1 cellular context compared by ENCODE assay signal in genomic region chr15:55740981-55741591, GRCh38.
TF ChIP-seq lines count a peak whose summit lies in the region.

No MANE protein-coding gene starts in this region.

TF ChIP-seq in HEK293, 187 proteins besides CTCF, POLR2A, EP300 and RAD21 (continued from another document and continues in another):
- TF ChIP-seq ZBTB49 (tag by site-specific recombination; IDR thresholded peaks at IDR 0.05; ENCODE audit: low read depth): no peak
- TF ChIP-seq ZNF600 (tag by site-specific recombination; IDR thresholded peaks at IDR 0.05): no peak
- TF ChIP-seq, protein P1, sequence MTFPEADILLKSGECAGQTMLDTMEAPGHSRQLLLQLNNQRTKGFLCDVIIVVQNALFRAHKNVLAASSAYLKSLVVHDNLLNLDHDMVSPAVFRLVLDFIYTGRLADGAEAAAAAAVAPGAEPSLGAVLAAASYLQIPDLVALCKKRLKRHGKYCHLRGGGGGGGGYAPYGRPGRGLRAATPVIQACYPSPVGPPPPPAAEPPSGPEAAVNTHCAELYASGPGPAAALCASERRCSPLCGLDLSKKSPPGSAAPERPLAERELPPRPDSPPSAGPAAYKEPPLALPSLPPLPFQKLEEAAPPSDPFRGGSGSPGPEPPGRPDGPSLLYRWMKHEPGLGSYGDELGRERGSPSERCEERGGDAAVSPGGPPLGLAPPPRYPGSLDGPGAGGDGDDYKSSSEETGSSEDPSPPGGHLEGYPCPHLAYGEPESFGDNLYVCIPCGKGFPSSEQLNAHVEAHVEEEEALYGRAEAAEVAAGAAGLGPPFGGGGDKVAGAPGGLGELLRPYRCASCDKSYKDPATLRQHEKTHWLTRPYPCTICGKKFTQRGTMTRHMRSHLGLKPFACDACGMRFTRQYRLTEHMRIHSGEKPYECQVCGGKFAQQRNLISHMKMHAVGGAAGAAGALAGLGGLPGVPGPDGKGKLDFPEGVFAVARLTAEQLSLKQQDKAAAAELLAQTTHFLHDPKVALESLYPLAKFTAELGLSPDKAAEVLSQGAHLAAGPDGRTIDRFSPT (tag by site-specific recombination; IDR thresholded peaks at IDR 0.05): no peak
- no peak for TF ChIP-seq SETDB1 (IDR thresholded peaks at IDR 0.05; ENCODE audit: insufficient read length, low read length)
- TF ChIP-seq, protein P2, sequence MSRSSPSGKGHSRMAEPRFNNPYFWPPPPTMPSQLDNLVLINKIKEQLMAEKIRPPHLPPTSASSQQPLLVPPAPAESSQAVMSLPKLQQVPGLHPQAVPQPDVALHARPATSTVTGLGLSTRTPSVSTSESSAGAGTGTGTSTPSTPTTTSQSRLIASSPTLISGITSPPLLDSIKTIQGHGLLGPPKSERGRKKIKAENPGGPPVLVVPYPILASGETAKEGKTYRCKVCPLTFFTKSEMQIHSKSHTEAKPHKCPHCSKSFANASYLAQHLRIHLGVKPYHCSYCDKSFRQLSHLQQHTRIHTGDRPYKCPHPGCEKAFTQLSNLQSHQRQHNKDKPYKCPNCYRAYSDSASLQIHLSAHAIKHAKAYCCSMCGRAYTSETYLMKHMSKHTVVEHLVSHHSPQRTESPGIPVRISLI (tag by site-specific recombination; IDR thresholded peaks at IDR 0.05): no peak
- no peak; the same call in 1 of the 2 replicates for TF ChIP-seq ZNF596 (tag by site-specific recombination; IDR thresholded peaks at IDR 0.05)
- no peak for TF ChIP-seq HOXC10 (CRISPR knock-in tag; IDR thresholded peaks at IDR 0.05)
- 0 out of 2 replicates have a peak, but pooled peaks have one; percentile 34 for TF ChIP-seq BCL11B (tag by site-specific recombination; IDR thresholded peaks at IDR 0.05; ENCODE audit: low read depth)
- TF ChIP-seq, protein P3, sequence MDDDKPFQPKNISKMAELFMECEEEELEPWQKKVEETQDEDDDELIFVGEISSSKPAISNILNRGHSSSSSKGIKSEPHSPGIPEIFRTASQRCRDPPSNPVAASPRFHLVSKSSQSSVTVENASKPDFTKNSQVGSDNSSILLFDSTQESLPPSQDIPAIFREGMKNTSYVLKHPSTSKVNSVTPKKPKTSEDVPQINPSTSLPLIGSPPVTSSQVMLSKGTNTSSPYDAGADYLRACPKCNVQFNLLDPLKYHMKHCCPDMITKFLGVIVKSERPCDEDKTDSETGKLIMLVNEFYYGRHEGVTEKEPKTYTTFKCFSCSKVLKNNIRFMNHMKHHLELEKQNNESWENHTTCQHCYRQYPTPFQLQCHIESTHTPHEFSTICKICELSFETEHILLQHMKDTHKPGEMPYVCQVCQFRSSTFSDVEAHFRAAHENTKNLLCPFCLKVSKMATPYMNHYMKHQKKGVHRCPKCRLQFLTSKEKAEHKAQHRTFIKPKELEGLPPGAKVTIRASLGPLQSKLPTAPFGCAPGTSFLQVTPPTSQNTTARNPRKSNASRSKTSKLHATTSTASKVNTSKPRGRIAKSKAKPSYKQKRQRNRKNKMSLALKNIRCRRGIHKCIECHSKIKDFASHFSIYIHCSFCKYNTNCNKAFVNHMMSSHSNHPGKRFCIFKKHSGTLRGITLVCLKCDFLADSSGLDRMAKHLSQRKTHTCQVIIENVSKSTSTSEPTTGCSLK (tag by site-specific recombination; IDR thresholded peaks at IDR 0.05): no peak
- TF ChIP-seq ZNF449 (tag by site-specific recombination; IDR thresholded peaks at IDR 0.05): no peak
- no peak for TF ChIP-seq ZNF549 (tag by site-specific recombination; IDR thresholded peaks at IDR 0.05)
- peak; percentile 64; the same call in 1 of the 2 replicates for TF ChIP-seq ZNF561 (tag by site-specific recombination; IDR thresholded peaks at IDR 0.05; ENCODE audit: borderline replicate concordance)
- TF ChIP-seq ZNF664 (tag by site-specific recombination; IDR thresholded peaks at IDR 0.05): no peak
- TF ChIP-seq KLF16 (tag by site-specific recombination; IDR thresholded peaks at IDR 0.05): no peak
- TF ChIP-seq, protein P4, sequence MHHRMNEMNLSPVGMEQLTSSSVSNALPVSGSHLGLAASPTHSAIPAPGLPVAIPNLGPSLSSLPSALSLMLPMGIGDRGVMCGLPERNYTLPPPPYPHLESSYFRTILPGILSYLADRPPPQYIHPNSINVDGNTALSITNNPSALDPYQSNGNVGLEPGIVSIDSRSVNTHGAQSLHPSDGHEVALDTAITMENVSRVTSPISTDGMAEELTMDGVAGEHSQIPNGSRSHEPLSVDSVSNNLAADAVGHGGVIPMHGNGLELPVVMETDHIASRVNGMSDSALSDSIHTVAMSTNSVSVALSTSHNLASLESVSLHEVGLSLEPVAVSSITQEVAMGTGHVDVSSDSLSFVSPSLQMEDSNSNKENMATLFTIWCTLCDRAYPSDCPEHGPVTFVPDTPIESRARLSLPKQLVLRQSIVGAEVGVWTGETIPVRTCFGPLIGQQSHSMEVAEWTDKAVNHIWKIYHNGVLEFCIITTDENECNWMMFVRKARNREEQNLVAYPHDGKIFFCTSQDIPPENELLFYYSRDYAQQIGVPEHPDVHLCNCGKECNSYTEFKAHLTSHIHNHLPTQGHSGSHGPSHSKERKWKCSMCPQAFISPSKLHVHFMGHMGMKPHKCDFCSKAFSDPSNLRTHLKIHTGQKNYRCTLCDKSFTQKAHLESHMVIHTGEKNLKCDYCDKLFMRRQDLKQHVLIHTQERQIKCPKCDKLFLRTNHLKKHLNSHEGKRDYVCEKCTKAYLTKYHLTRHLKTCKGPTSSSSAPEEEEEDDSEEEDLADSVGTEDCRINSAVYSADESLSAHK (tag by site-specific recombination; IDR thresholded peaks at IDR 0.05): peak; percentile 92
- peak; percentile 25; the same call in 1 of the 2 replicates for TF ChIP-seq SCRT2 (tag by site-specific recombination; IDR thresholded peaks at IDR 0.05)
- TF ChIP-seq, protein P5, sequence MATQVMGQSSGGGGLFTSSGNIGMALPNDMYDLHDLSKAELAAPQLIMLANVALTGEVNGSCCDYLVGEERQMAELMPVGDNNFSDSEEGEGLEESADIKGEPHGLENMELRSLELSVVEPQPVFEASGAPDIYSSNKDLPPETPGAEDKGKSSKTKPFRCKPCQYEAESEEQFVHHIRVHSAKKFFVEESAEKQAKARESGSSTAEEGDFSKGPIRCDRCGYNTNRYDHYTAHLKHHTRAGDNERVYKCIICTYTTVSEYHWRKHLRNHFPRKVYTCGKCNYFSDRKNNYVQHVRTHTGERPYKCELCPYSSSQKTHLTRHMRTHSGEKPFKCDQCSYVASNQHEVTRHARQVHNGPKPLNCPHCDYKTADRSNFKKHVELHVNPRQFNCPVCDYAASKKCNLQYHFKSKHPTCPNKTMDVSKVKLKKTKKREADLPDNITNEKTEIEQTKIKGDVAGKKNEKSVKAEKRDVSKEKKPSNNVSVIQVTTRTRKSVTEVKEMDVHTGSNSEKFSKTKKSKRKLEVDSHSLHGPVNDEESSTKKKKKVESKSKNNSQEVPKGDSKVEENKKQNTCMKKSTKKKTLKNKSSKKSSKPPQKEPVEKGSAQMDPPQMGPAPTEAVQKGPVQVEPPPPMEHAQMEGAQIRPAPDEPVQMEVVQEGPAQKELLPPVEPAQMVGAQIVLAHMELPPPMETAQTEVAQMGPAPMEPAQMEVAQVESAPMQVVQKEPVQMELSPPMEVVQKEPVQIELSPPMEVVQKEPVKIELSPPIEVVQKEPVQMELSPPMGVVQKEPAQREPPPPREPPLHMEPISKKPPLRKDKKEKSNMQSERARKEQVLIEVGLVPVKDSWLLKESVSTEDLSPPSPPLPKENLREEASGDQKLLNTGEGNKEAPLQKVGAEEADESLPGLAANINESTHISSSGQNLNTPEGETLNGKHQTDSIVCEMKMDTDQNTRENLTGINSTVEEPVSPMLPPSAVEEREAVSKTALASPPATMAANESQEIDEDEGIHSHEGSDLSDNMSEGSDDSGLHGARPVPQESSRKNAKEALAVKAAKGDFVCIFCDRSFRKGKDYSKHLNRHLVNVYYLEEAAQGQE (tag by site-specific recombination; IDR thresholded peaks at IDR 0.05): no peak
- TF ChIP-seq, protein P6, sequence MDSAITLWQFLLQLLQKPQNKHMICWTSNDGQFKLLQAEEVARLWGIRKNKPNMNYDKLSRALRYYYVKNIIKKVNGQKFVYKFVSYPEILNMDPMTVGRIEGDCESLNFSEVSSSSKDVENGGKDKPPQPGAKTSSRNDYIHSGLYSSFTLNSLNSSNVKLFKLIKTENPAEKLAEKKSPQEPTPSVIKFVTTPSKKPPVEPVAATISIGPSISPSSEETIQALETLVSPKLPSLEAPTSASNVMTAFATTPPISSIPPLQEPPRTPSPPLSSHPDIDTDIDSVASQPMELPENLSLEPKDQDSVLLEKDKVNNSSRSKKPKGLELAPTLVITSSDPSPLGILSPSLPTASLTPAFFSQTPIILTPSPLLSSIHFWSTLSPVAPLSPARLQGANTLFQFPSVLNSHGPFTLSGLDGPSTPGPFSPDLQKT (IDR thresholded peaks at IDR 0.05; ENCODE audit: borderline replicate concordance, low read depth, low read length): no peak
- TF ChIP-seq ZNF473 (tag by site-specific recombination; IDR thresholded peaks at IDR 0.05): no peak
- TF ChIP-seq ZNF658 (tag by site-specific recombination; IDR thresholded peaks at IDR 0.05): no peak
- no peak for TF ChIP-seq ZNF175 (tag by site-specific recombination; IDR thresholded peaks at IDR 0.05)
- TF ChIP-seq ZNF629 (tag by site-specific recombination; IDR thresholded peaks at IDR 0.05): peak; percentile 44
- no peak for TF ChIP-seq ZNF394 (tag by site-specific recombination; IDR thresholded peaks at IDR 0.05; ENCODE audit: borderline replicate concordance)
- TF ChIP-seq ZSCAN30 (tag by site-specific recombination; IDR thresholded peaks at IDR 0.05): 0 out of 2 replicates have a peak, but pooled peaks have one; percentile 8
- TF ChIP-seq ZNF624 (tag by site-specific recombination; IDR thresholded peaks at IDR 0.05): no peak
- no peak for TF ChIP-seq ZNF433 (tag by site-specific recombination; IDR thresholded peaks at IDR 0.05; ENCODE audit: low read depth)
- TF ChIP-seq ZNF660 (tag by site-specific recombination; IDR thresholded peaks at IDR 0.05): no peak
- TF ChIP-seq ZNF274 (IDR thresholded peaks at IDR 0.05; ENCODE audit: low read length): no peak
- TF ChIP-seq ZNF274 (tag by site-specific recombination; IDR thresholded peaks at IDR 0.05; ENCODE audit: borderline replicate concordance): no peak
- peak; percentile 53 for TF ChIP-seq TSHZ1 (tag by site-specific recombination; IDR thresholded peaks at IDR 0.05; ENCODE audit: borderline replicate concordance)
- TF ChIP-seq ZNF157 (tag by site-specific recombination; IDR thresholded peaks at IDR 0.05): no peak
- no peak for TF ChIP-seq SP2 (tag by site-specific recombination; IDR thresholded peaks at IDR 0.05)
- no peak for TF ChIP-seq ZNF791 (tag by site-specific recombination; IDR thresholded peaks at IDR 0.05)
- TF ChIP-seq GLI4 (tag by site-specific recombination; IDR thresholded peaks at IDR 0.05): no peak
- no peak for TF ChIP-seq ZSCAN18 (tag by site-specific recombination; IDR thresholded peaks at IDR 0.05)
